ENCODE assay signal across 9 cellular contexts in genomic region chr2:111624401-111625156, GRCh38.
A peak's percentile ranks its signal among the peaks of the same experiment; 100 is the strongest.
DNase-seq lines count a peak whose midpoint lies in the region; ATAC-seq and TF ChIP-seq lines count a peak whose summit lies in the region.
"Had no signal": no experiment of that assay in that cellular context is flagged by ENCODE, and none has a peak within 500 bp of the region (broad histone marks: within the 10 kb centered on the region; RNA-seq: fewer than 3 reads in every experiment).

No MANE protein-coding gene starts in this region.

- DNase-seq in right cardiac atrium = no peak
- no peak for DNase-seq in right atrium auricular region (ENCODE audit: low spot score)
- DNase-seq in SKM-1 (lab: John Stamatoyannopoulos, UW; ENCODE audit: unreplicated experiment) = peak; percentile 93
- no peak for DNase-seq in osteocyte (ENCODE audit: extremely low spot score, unreplicated experiment)
- DNase-seq: NCI-H2081 treated with DMSO at 0.1 percent for 48 hours had no signal

- H3K4me3 Mint-ChIP-seq in osteocyte (ENCODE audit: unreplicated experiment) = no peak overlapping the region

- no peaks in the 10 kb centered on the region for H3K4me1 ChIP-seq in right cardiac atrium (ENCODE audit: control insufficient read depth, insufficient read depth, low read length)
- H3K4me1 ChIP-seq in right atrium auricular region = no peaks in the 10 kb centered on the region
- H3K4me1 ChIP-seq in gastroesophageal sphincter = no peaks in the 10 kb centered on the region

- no peak for TF ChIP-seq POLR2A in gastroesophageal sphincter (IDR thresholded peaks at IDR 0.05)

- no peak for TF ChIP-seq CTCF in right atrium auricular region (IDR thresholded peaks at IDR 0.05)
- no peak for TF ChIP-seq CTCF in gastroesophageal sphincter (IDR thresholded peaks at IDR 0.05)
- no peak for TF ChIP-seq CTCF in osteocyte (IDR thresholded peaks at IDR 0.05)

- peaks cover 18% of the 10 kb centered on the region for H3K9me3 Mint-ChIP-seq in osteocyte (ENCODE audit: unreplicated experiment)

- no peak for TF ChIP-seq EP300 in gastroesophageal sphincter (IDR thresholded peaks at IDR 0.05)

- peaks cover 13% of the 10 kb centered on the region for H3K36me3 Mint-ChIP-seq in osteocyte (ENCODE audit: unreplicated experiment)

- ATAC-seq in right cardiac atrium (peak; percentile 42 to 71), gastroesophageal sphincter (peak; percentile 78), GM21528 (IDR thresholded peaks at IDR 0.05; ENCODE audit: low FRiP score, unreplicated experiment) (no peak), GM19455 (IDR thresholded peaks at IDR 0.05; ENCODE audit: unreplicated experiment) (no peak), GM18909 (IDR thresholded peaks at IDR 0.05; ENCODE audit: poor library complexity, unreplicated experiment) (no peak)

- 60% methylated on average over 3 of the region's 3 CpGs for WGBS in right cardiac atrium
- 46 to 57% methylated on average over 3 of the region's 3 CpGs for WGBS in gastroesophageal sphincter (ENCODE audit: low coverage in 1 of 2), 2 donors

- H3K4me1 Mint-ChIP-seq in osteocyte (ENCODE audit: unreplicated experiment) = peaks cover 36% of the 10 kb centered on the region

- H3K36me3 ChIP-seq in right atrium auricular region (no peaks in the 10 kb centered on the region), gastroesophageal sphincter (no peaks in the 10 kb centered on the region)

- intact Hi-C loops in right cardiac atrium (cut with DNase I) = no loop called here

- no peak overlapping the region for H3K4me3 ChIP-seq in right cardiac atrium (ENCODE audit: low read length)
- no peak overlapping the region for H3K4me3 ChIP-seq in right atrium auricular region
- no peak overlapping the region for H3K4me3 ChIP-seq in gastroesophageal sphincter

- H3K27ac ChIP-seq in right cardiac atrium (ENCODE audit: low read length) (no peak overlapping the region), right atrium auricular region (no peak overlapping the region), gastroesophageal sphincter (no peak overlapping the region)

- no peaks in the 10 kb centered on the region for H3K27me3 Mint-ChIP-seq in osteocyte (ENCODE audit: unreplicated experiment)

- no peaks in the 10 kb centered on the region for H3K9me3 ChIP-seq in right cardiac atrium (ENCODE audit: control insufficient read depth, low read length)
- H3K9me3 ChIP-seq in right atrium auricular region = peaks cover 0 to 29% of the 10 kb centered on the region in 2 donors
- H3K9me3 ChIP-seq in gastroesophageal sphincter = peaks cover 0 to 22% (median 0%) of the 10 kb centered on the region in 3 donors

- no peak overlapping the region for H3K27ac Mint-ChIP-seq in osteocyte (ENCODE audit: unreplicated experiment)

- H3K27me3 ChIP-seq in right cardiac atrium (ENCODE audit: control insufficient read depth, insufficient read depth) (no peaks in the 10 kb centered on the region), right atrium auricular region (no peaks in the 10 kb centered on the region), gastroesophageal sphincter (no peaks in the 10 kb centered on the region)

Comparison
In these comparisons a context has a peak if more than half of its experiments do, and no peak if none do; other contexts are left out.
1. ATAC-seq: peak in right cardiac atrium (2 of 2) and gastroesophageal sphincter (single experiment); none in GM21528 (single experiment), GM19455 (single experiment) and GM18909 (single experiment).